ENCODE assay signal across 8 cellular contexts in the genomic region with DNA sequence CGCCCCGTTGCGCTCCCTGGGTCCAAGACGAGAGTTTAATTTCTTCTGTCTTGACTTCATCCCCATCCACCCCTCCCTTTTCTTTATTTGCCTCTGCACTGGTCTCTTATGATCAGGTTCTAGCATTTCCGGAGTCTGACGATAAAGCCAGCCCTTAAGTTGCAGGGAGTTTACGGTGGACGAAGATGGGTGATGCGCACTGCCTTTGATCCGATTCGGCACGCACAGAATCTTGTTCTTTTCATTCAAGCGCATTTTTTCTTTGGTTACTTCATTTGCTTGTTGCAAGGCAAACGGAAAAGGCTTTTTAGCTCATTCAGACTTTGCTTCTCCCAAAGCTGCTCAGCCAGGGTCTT. TPM values are rescaled to one million over a fixed set of nuclear protein-coding genes. Genes with fewer than 3 reads are reported as not detected.
DNase-seq lines count a peak whose midpoint lies in the region; ATAC-seq and TF ChIP-seq lines count a peak whose summit lies in the region.

No MANE protein-coding gene starts in this region.

- no peak for ATAC-seq in left lung
- ATAC-seq in HG02763 (IDR thresholded peaks at IDR 0.05; ENCODE audit: unreplicated experiment) = no peak
- ATAC-seq in GM18873 (IDR thresholded peaks at IDR 0.05; ENCODE audit: low FRiP score, unreplicated experiment) = no peak

- TF ChIP-seq CTCF in left lung (IDR thresholded peaks at IDR 0.05) = no peak

- WGBS in thymus = 15% methylated on average over 14 of the region's 14 CpGs

- H3K36me3 ChIP-seq in left lung (no peaks in the 10 kb centered on the region), thymus (ENCODE audit: control insufficient read depth, insufficient read depth) (no peaks in the 10 kb centered on the region)

- DNase-seq in activated naive CD4-positive, alpha-beta T cell treated with Interleukin-2 at 50 U/mL for 16 hours = no peak
- no peak for DNase-seq in activated T-helper 2 cell treated with anti-CD3 and anti-CD28 coated beads, Interferon-gamma antibody, Interleukin-2, Interleukin-4, amounts not matched to agents 10 μg/mL and 5 μg/mL and 100 μg/mL, durations not matched to agents 14 hours and 24 hours and 36 hours (ENCODE audit: low spot score)
- no peak for DNase-seq in left lung
- no peak for DNase-seq in NCI-H82 (lab: John Stamatoyannopoulos, UW)

- H3K27ac ChIP-seq in left lung (no peak overlapping the region), thymus (ENCODE audit: low read depth) (no peak overlapping the region)

- peaks cover 12% of the 10 kb centered on the region for H3K4me1 Mint-ChIP-seq in activated naive CD4-positive, alpha-beta T cell treated with anti-CD3 and anti-CD28 coated beads, Interleukin-2, amount 50 U/mL, for 24 hours
- H3K4me1 Mint-ChIP-seq in activated T-helper 2 cell treated with anti-CD3 and anti-CD28 coated beads, Interferon-gamma antibody, Interleukin-2, Interleukin-4, amounts not matched to agents 10 μg/mL and 5 μg/mL and 100 μg/mL, durations not matched to agents 14 hours and 24 hours and 36 hours (ENCODE audit: low read depth) = peaks cover 4% of the 10 kb centered on the region

- peak overlapping the region; percentile 46 for H3K4me3 Mint-ChIP-seq in activated naive CD4-positive, alpha-beta T cell treated with anti-CD3 and anti-CD28 coated beads, Interleukin-2, amount 50 U/mL, for 24 hours
- peak overlapping the region; percentile 58 for H3K4me3 Mint-ChIP-seq in activated T-helper 2 cell treated with anti-CD3 and anti-CD28 coated beads, Interferon-gamma antibody, Interleukin-2, Interleukin-4, amounts not matched to agents 10 μg/mL and 5 μg/mL and 100 μg/mL, durations not matched to agents 14 hours and 24 hours and 36 hours (ENCODE audit: low read depth)

- H3K27me3 ChIP-seq in left lung (peaks cover 61 to 83% of the 10 kb centered on the region in 2 donors), thymus (ENCODE audit: control insufficient read depth, insufficient read depth) (peaks cover 41% of the 10 kb centered on the region)

- H3K27me3 Mint-ChIP-seq in activated naive CD4-positive, alpha-beta T cell treated with anti-CD3 and anti-CD28 coated beads, Interleukin-2, amount 50 U/mL, for 24 hours = peaks cover 53% of the 10 kb centered on the region
- H3K27me3 Mint-ChIP-seq in activated T-helper 2 cell treated with anti-CD3 and anti-CD28 coated beads, Interferon-gamma antibody, Interleukin-2, Interleukin-4, amounts not matched to agents 10 μg/mL and 5 μg/mL and 100 μg/mL, durations not matched to agents 14 hours and 24 hours and 36 hours (ENCODE audit: low read depth) = peaks cover 61% of the 10 kb centered on the region

- H3K9me3 ChIP-seq in left lung (no peaks in the 10 kb centered on the region), thymus (ENCODE audit: control insufficient read depth) (no peaks in the 10 kb centered on the region)

- peaks cover 2% of the 10 kb centered on the region for H3K36me3 Mint-ChIP-seq in activated naive CD4-positive, alpha-beta T cell treated with anti-CD3 and anti-CD28 coated beads, Interleukin-2, amount 50 U/mL, for 24 hours
- H3K36me3 Mint-ChIP-seq in activated T-helper 2 cell treated with anti-CD3 and anti-CD28 coated beads, Interferon-gamma antibody, Interleukin-2, Interleukin-4, amounts not matched to agents 10 μg/mL and 5 μg/mL and 100 μg/mL, durations not matched to agents 14 hours and 24 hours and 36 hours (ENCODE audit: low read depth) = no peaks in the 10 kb centered on the region

- peaks cover 3% of the 10 kb centered on the region for H3K9me3 Mint-ChIP-seq in activated naive CD4-positive, alpha-beta T cell treated with anti-CD3 and anti-CD28 coated beads, Interleukin-2, amount 50 U/mL, for 24 hours
- no peaks in the 10 kb centered on the region for H3K9me3 Mint-ChIP-seq in activated T-helper 2 cell treated with anti-CD3 and anti-CD28 coated beads, Interferon-gamma antibody, Interleukin-2, Interleukin-4, amounts not matched to agents 10 μg/mL and 5 μg/mL and 100 μg/mL, durations not matched to agents 14 hours and 24 hours and 36 hours

- no peak overlapping the region for H3K27ac Mint-ChIP-seq in activated naive CD4-positive, alpha-beta T cell treated with anti-CD3 and anti-CD28 coated beads, Interleukin-2, amount 50 U/mL, for 24 hours
- H3K27ac Mint-ChIP-seq in activated T-helper 2 cell treated with anti-CD3 and anti-CD28 coated beads, Interferon-gamma antibody, Interleukin-2, Interleukin-4, amounts not matched to agents 10 μg/mL and 5 μg/mL and 100 μg/mL, durations not matched to agents 14 hours and 24 hours and 36 hours = no peak overlapping the region

- H3K4me3 ChIP-seq in left lung (peak overlapping the region; percentile 47 to 58), thymus (ENCODE audit: low read length) (peak overlapping the region; percentile 62)

- intact Hi-C loops in activated T-helper 2 cell treated with anti-CD3 and anti-CD28 coated beads, Interferon-gamma antibody, Interleukin-2, Interleukin-4, amounts not matched to agents 10 μg/mL and 5 μg/mL and 100 μg/mL, durations not matched to agents 14 hours and 24 hours and 36 hours (cut with micrococcal nuclease) = no loop called here
- intact Hi-C loops in left lung (cut with DNase I) = no loop called here

- H3K4me1 ChIP-seq in left lung = peaks cover 10 to 24% of the 10 kb centered on the region in 2 donors
- peaks cover 5% of the 10 kb centered on the region for H3K4me1 ChIP-seq in thymus (ENCODE audit: control insufficient read depth, insufficient read depth, low read length)

RNA-seq across cellular contexts. Expression of a gene that starts 0.5 kb away (rescaled TPM):
- not detected in 2 replicates for total RNA-seq in activated T-helper 2 cell treated with anti-CD3 and anti-CD28 coated beads, Interferon-gamma antibody, Interleukin-2, Interleukin-4, amounts not matched to agents 10 μg/mL and 5 μg/mL and 100 μg/mL, durations not matched to agents 14 hours and 24 hours and 36 hours
- total RNA-seq in left lung = 10 to 100 TPM; 20.0 to 55.1 TPM
- polyA plus RNA-seq in thymus = 5.9 TPM

Comparison
In these comparisons a context has a peak if more than half of its experiments do, and no peak if none do; other contexts are left out.
1. RNA of a gene that starts 0.5 kb away (total RNA-seq): 20.0 to 55.1 TPM in left lung; not detected in activated T-helper 2 cell treated with anti-CD3 and anti-CD28 coated beads, Interferon-gamma antibody, Interleukin-2, Interleukin-4, amounts not matched to agents 10 μg/mL and 5 μg/mL and 100 μg/mL, durations not matched to agents 14 hours and 24 hours and 36 hours; every median in the first group is over 10 times any median in the second.